In the genomic region with DNA sequence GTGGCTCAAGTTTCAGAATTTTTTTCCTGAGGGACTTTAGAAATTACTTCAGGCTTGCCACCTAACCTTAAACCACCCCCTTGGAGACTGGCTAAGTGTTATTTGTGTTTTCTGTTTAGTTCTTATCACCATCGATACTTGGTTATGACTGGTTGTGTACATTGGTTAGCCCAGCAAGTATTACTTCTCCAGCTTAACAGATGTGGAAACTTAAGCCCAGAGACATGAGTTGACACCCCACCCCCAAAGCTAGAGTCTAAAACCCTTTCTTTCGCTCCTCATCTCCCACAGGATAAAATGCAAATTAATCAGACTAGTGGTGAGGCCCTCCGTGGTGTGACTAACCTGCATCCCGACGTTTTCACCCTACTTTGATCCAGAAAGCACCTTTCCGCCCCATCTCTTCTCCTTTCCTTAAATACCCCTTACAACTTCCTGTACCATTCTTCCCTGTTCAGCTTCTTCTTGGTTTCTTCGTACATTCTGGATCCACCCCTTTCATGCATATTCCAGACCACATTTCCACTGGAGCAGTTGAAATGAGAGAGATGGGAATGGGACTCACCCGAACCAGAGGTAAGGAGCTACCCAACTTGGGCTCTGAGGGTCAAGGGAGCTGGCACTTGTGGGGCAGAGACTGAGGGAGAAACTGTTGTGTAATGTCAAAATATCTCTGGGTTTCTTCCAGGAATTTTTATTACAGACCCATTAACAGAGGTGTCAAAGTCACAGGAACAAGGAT, we compare ENCODE assay signal across 8 cellular contexts. TPM values are rescaled to one million over a fixed set of nuclear protein-coding genes. Genes with fewer than 3 reads are reported as not detected.
A peak's percentile ranks its signal among the peaks of the same experiment; 100 is the strongest.
DNase-seq lines count a peak whose midpoint lies in the region; ATAC-seq and TF ChIP-seq lines count a peak whose summit lies in the region.

No MANE protein-coding gene starts in this region.

- H4K20me1 ChIP-seq in DND-41 (ENCODE audit: insufficient read depth, low read length): peaks cover 21% of the 10 kb centered on the region

- peaks cover 60% of the 10 kb centered on the region for H3K4me1 Mint-ChIP-seq in chondrocyte (ENCODE audit: low read depth)
- peaks cover 39 to 40% of the 10 kb centered on the region in 2 donors for H3K4me1 Mint-ChIP-seq in natural killer cell

- H2AFZ ChIP-seq in DND-41 (ENCODE audit: low read depth, low read length): peak overlapping the region; percentile 88

- peak overlapping the region; percentile 74 for H3K4me2 ChIP-seq in DND-41 (ENCODE audit: insufficient read depth, low read length)

- peaks cover 1% of the 10 kb centered on the region for H3K36me3 Mint-ChIP-seq in chondrocyte (ENCODE audit: low read depth)
- no peaks in the 10 kb centered on the region for H3K36me3 Mint-ChIP-seq in natural killer cell

- H3K4me3 Mint-ChIP-seq in chondrocyte (ENCODE audit: unreplicated experiment): peak overlapping the region; percentile 80
- H3K4me3 Mint-ChIP-seq in natural killer cell: peak overlapping the region; percentile 92

- no peaks in the 10 kb centered on the region for H3K9me3 ChIP-seq in DND-41 (ENCODE audit: insufficient read depth, low read length, severe bottlenecking)

- H3K27me3 Mint-ChIP-seq in chondrocyte (ENCODE audit: low read depth) (no peaks in the 10 kb centered on the region), natural killer cell (ENCODE audit: low read depth in 2 of 2) (no peaks in the 10 kb centered on the region)

- H3K27me3 ChIP-seq in DND-41 (ENCODE audit: insufficient read depth, low read length, poor library complexity): no peaks in the 10 kb centered on the region

- ATAC-seq in DND-41 (ENCODE audit: insufficient read depth, low read depth): no peak
- peak; percentile 21 for ATAC-seq in GM21717 (IDR thresholded peaks at IDR 0.05; ENCODE audit: unreplicated experiment)
- ATAC-seq in natural killer cell: peak in 2 of 3 donors; percentile 5 to 20

- H3K27ac ChIP-seq in DND-41 (ENCODE audit: low read length): peak overlapping the region; percentile 81

- peak overlapping the region; percentile 21 to 82; a peak in 3 of 4 replicates for H3K4me3 ChIP-seq in DND-41 (ENCODE audit: low read depth in 1 of 2, low read length in 2 of 2)
- H3K4me3 ChIP-seq in NB4 (ENCODE audit: low read depth, low read length): peak overlapping the region; percentile 75

- TF ChIP-seq CTCF in DND-41 (IDR thresholded peaks at IDR 0.05; ENCODE audit: borderline replicate concordance, extremely low read depth, low read length, poor library complexity, severe bottlenecking) (no peak), NB4 (IDR thresholded peaks at IDR 0.05; ENCODE audit: low read depth, low read length) (no peak), chondrocyte (IDR thresholded peaks at IDR 0.05) (no peak), natural killer cell (IDR thresholded peaks at IDR 0.05) (no peak), GM13977 (IDR thresholded peaks at IDR 0.05; ENCODE audit: extremely low read depth, insufficient read depth, missing control alignments) (no peak)

- DNase-seq in DND-41 (no peak), NB4 (ENCODE audit: low read depth) (no peak), chondrocyte (ENCODE audit: low spot score) (no peak), natural killer cell (no peak), posterior vena cava (ENCODE audit: low spot score) (no peak), GM13977 (ENCODE audit: low spot score) (no peak), NK-92 (lab: John Stamatoyannopoulos, UW; ENCODE audit: unreplicated experiment) (no peak)

- H3K36me3 ChIP-seq in DND-41 (ENCODE audit: insufficient read depth, low read length): peaks cover 8% of the 10 kb centered on the region

- peaks cover 45% of the 10 kb centered on the region for H3K4me1 ChIP-seq in DND-41 (ENCODE audit: insufficient read depth, low read length)

- H3K27ac Mint-ChIP-seq in chondrocyte (ENCODE audit: unreplicated experiment) (peak overlapping the region; percentile 96), natural killer cell (peak overlapping the region; percentile 96 to 97)

- peaks cover 11% of the 10 kb centered on the region for H3K9me3 Mint-ChIP-seq in chondrocyte (ENCODE audit: low read depth)
- no peaks in the 10 kb centered on the region for H3K9me3 Mint-ChIP-seq in natural killer cell

- in situ Hi-C loops in GM13977 (cut with MboI; ENCODE audit: low pct_unique_long_range_greater_than_20kb, low sequenced_read_pairs, unreplicated experiment): no loop called here

- intact Hi-C loops in natural killer cell (cut with micrococcal nuclease): loop anchor here (1.0 to 5.0 kb wide), 6 partner anchors 17 to 731 kb away; a partner anchor contains a TSS
- intact Hi-C loops in posterior vena cava (cut with DNase I): no loop called here

- H3K9ac ChIP-seq in DND-41 (ENCODE audit: low read depth, low read length): peak overlapping the region; percentile 99

- TF ChIP-seq POLR2A in NB4 (IDR thresholded peaks at IDR 0.05; ENCODE audit: extremely low read depth, insufficient read length): no peak

- H3K79me2 ChIP-seq in DND-41 (ENCODE audit: insufficient read depth, low read length): peaks cover 39% of the 10 kb centered on the region

RNA-seq across cellular contexts. Expression of a gene that starts 0.8 kb away (rescaled TPM):
- total RNA-seq in chondrocyte (77.3 to 88.1 TPM (median 79.5 TPM) in 3 replicates), natural killer cell (100 to 1,000 TPM in 2 of 3 donors, 10 to 100 TPM in 1; 99.4 to 109 (median 106) TPM), posterior vena cava (10 to 100 TPM; 63.9 to 68.5 TPM)

RNA-seq across cellular contexts. Expression of a gene that starts 29.6 kb away (rescaled TPM):
- total RNA-seq in chondrocyte (2.6 to 5.3 TPM (median 2.7 TPM) in 3 replicates), natural killer cell (not detected), posterior vena cava (not detected)
